Comparison of ENCODE assay signal across 8 cellular contexts in genomic region chr3:192918275-192918588, GRCh38. TPM values are rescaled to one million over a fixed set of nuclear protein-coding genes. Genes with fewer than 3 reads are reported as not detected.
DNase-seq lines count a peak whose midpoint lies in the region; ATAC-seq and TF ChIP-seq lines count a peak whose summit lies in the region.

No MANE protein-coding gene starts in this region.

- H3K36me3 ChIP-seq in heart right ventricle (no peaks in the 10 kb centered on the region), breast epithelium (no peaks in the 10 kb centered on the region), mesenchymal stem cell (ENCODE audit: control insufficient read depth in 1 of 2, insufficient read depth in 2 of 2, low read depth in 1 of 2, low read length in 2 of 2) (no peaks in the 10 kb centered on the region), upper lobe of right lung (no peaks in the 10 kb centered on the region)

- H3K27ac ChIP-seq in heart right ventricle (peak overlapping the region; percentile 73 to 97 (median 94)), breast epithelium (peak overlapping the region; percentile 89 to 95), mesenchymal stem cell (ENCODE audit: low read length, poor library complexity, severe bottlenecking) (peak overlapping the region; percentile 66), upper lobe of right lung (peak overlapping the region; percentile 87)

- H2AK5ac ChIP-seq in mesenchymal stem cell (ENCODE audit: low read length, severe bottlenecking), result no peak overlapping the region

- H3K4ac ChIP-seq in mesenchymal stem cell (ENCODE audit: low read depth in 1 of 2, low read length in 2 of 2), result peak overlapping the region in 1 of 2 experiments; percentile 67

- peak overlapping the region in 1 of 2 experiments; percentile 80 for H3K18ac ChIP-seq in mesenchymal stem cell (ENCODE audit: low read depth in 1 of 2, low read length in 2 of 2)

- peak overlapping the region; percentile 90 for H3K4me2 ChIP-seq in mesenchymal stem cell (ENCODE audit: low read length, poor library complexity, severe bottlenecking)

- H2BK120ac ChIP-seq in mesenchymal stem cell (ENCODE audit: low read depth, low read length), result no peak overlapping the region

- peak overlapping the region in 1 of 2 experiments; percentile 83 for H2BK12ac ChIP-seq in mesenchymal stem cell (ENCODE audit: low read length in 2 of 2)

- H2BK5ac ChIP-seq in mesenchymal stem cell (ENCODE audit: low read depth, low read length, poor library complexity, severe bottlenecking), result no peak overlapping the region

- 2% methylated on average over 13 of the region's 13 CpGs for WGBS in heart right ventricle, 2 donors
- 0% methylated on average over 6 of the region's 13 CpGs for WGBS in mesenchymal stem cell

- H4K91ac ChIP-seq in mesenchymal stem cell (ENCODE audit: low read length), result no peak overlapping the region

- H3K4me3 ChIP-seq in heart right ventricle, result peak overlapping the region; percentile 63 to 97 (median 76)
- peak overlapping the region; percentile 80 to 85 (median 83) for H3K4me3 ChIP-seq in breast epithelium
- peak overlapping the region; percentile 49 to 78 for H3K4me3 ChIP-seq in mesenchymal stem cell (ENCODE audit: insufficient read depth in 1 of 2, low read depth in 1 of 2, low read length in 2 of 2)
- peak overlapping the region; percentile 77 for H3K4me3 ChIP-seq in upper lobe of right lung

- TF ChIP-seq CTCF in heart right ventricle (IDR thresholded peaks at IDR 0.05) (peak in 2 of 9 donors; percentile 23 to 41), breast epithelium (IDR thresholded peaks at IDR 0.05) (peak in 2 of 3 donors; percentile 16 to 37), upper lobe of right lung (IDR thresholded peaks at IDR 0.05) (no peak)

- no peak for TF ChIP-seq POLR2A in breast epithelium (IDR thresholded peaks at IDR 0.05)

- H4K8ac ChIP-seq in mesenchymal stem cell (ENCODE audit: low read length), result no peak overlapping the region

- H3K27me3 ChIP-seq in heart right ventricle (peaks cover 0 to 42% (median 0%) of the 10 kb centered on the region in 7 donors), breast epithelium (no peaks in the 10 kb centered on the region), mesenchymal stem cell (ENCODE audit: control insufficient read depth in 1 of 2, insufficient read depth in 1 of 2, low read length in 2 of 2) (peaks cover 0 to 6% of the 10 kb centered on the region in 2 experiments), upper lobe of right lung (no peaks in the 10 kb centered on the region)

- no peak for DNase-seq in heart right ventricle
- no peak for DNase-seq in left ventricle myocardium superior
- no peak for DNase-seq in breast epithelium (ENCODE audit: low spot score in 2 of 2)
- DNase-seq in mesenchymal stem cell, result no peak
- DNase-seq in upper lobe of right lung, result no peak
- DNase-seq in NCI-H2081 (lab: John Stamatoyannopoulos, UW), result no peak
- no peak for DNase-seq in stimulated activated CD4-positive, alpha-beta T cell treated with anti-CD3 and anti-CD28 coated beads, Interleukin-2, amount 100 ng/mL, for 24 hours

- ATAC-seq in heart right ventricle (no peak), left ventricle myocardium superior (no peak), upper lobe of right lung (no peak), GM19467 (IDR thresholded peaks at IDR 0.05; ENCODE audit: unreplicated experiment) (no peak)

- no peaks in the 10 kb centered on the region for H3K79me1 ChIP-seq in mesenchymal stem cell (replicated peaks; ENCODE audit: low read length, poor library complexity, severe bottlenecking)

- H2AFZ ChIP-seq in mesenchymal stem cell (ENCODE audit: low read depth, low read length), result peak overlapping the region; percentile 85

- H3K9me3 ChIP-seq in heart right ventricle, result no peaks in the 10 kb centered on the region
- H3K9me3 ChIP-seq in breast epithelium, result no peaks in the 10 kb centered on the region
- no peaks in the 10 kb centered on the region for H3K9me3 ChIP-seq in mesenchymal stem cell (ENCODE audit: control insufficient read depth, low read length)
- H3K9me3 ChIP-seq in upper lobe of right lung, result no peaks in the 10 kb centered on the region

- no peak overlapping the region for H3K23ac ChIP-seq in mesenchymal stem cell (ENCODE audit: low read length in 2 of 2)

- no peak overlapping the region for H2BK15ac ChIP-seq in mesenchymal stem cell (ENCODE audit: low read depth, poor library complexity, severe bottlenecking)

- peaks cover 4 to 50% (median 31%) of the 10 kb centered on the region in 9 donors for H3K4me1 ChIP-seq in heart right ventricle
- no peaks in the 10 kb centered on the region for H3K4me1 ChIP-seq in breast epithelium
- H3K4me1 ChIP-seq in mesenchymal stem cell (ENCODE audit: control insufficient read depth, insufficient read depth, low read depth, low read length), result peaks cover 5% of the 10 kb centered on the region
- H3K4me1 ChIP-seq in upper lobe of right lung, result peaks cover 11% of the 10 kb centered on the region

- intact Hi-C loops in heart right ventricle (cut with DNase I) (loop anchor here (5.0 to 10.0 kb wide), 9 partner anchors 51 to 127 kb away; no protein-coding TSS in a partner anchor), left ventricle myocardium superior (cut with micrococcal nuclease) (loop anchor here (10.0 kb wide), 1 partner anchor 103 kb away; no protein-coding TSS in a partner anchor), breast epithelium (cut with DNase I; ENCODE audit: low total_unique reads) (no loop called here), upper lobe of right lung (cut with DNase I) (no loop called here)

- peak overlapping the region; percentile 85 for H3K9ac ChIP-seq in mesenchymal stem cell (ENCODE audit: low read length)

- no peak overlapping the region for H3K14ac ChIP-seq in mesenchymal stem cell (ENCODE audit: low read length in 2 of 2)

RNA-seq across cellular contexts. Expression of gene MB21D2, which starts 0.6 kb away (rescaled TPM):
- total RNA-seq in heart right ventricle (1 to 10 TPM; 1.6 to 4.4 (median 3.5) TPM), left ventricle myocardium superior (1.8 TPM), breast epithelium (10 to 100 TPM in 1 of 3 donors, 1 to 10 TPM in 2; 4.0 to 11.9 (median 6.2) TPM), upper lobe of right lung (8.0 TPM)
- polyA plus RNA-seq in heart right ventricle, result 1 to 10 TPM in 1 of 2 donors, under 1 TPM in 1; 0.80 to 2.1 TPM
- polyA plus RNA-seq in mesenchymal stem cell (2013, experiment 1 of 2), result 4.7 TPM
- polyA plus RNA-seq in mesenchymal stem cell (2013, experiment 2 of 2), result 4.6 TPM

Comparison
In these comparisons a context has a peak if more than half of its experiments do, and no peak if none do; other contexts are left out.
1. intact Hi-C loops: an anchor here in heart right ventricle (5.0 to 10.0 kb wide) and left ventricle myocardium superior (10.0 kb wide); none called in breast epithelium and upper lobe of right lung.